11 cellular contexts compared by ENCODE assay signal in the genomic region with DNA sequence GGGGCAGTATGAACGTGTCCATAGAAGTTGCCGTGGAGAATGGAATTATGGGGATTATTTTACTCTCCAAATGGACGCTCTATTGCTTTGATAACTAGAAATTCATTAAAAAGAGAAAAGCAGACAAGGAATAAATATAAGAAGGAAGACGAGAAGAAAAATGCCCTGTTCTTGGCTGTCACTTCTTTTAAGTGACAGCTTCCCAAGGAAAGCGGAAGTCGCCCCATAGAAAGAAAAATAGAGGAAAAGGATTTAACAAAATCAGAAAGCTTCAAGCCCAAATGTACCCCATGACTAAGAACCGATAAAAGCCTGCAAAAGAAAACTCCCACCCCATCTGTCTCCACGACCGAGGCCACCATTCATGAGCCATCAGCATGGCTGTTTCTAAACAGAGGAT.
"Had no signal": no experiment of that assay in that cellular context is flagged by ENCODE, and none has a peak within 500 bp of the region (broad histone marks: within the 10 kb centered on the region; RNA-seq: fewer than 3 reads in every experiment).

No MANE protein-coding gene starts in this region.

- H3K9ac ChIP-seq: GM23248 had no signal

- FAIRE-seq: H1, H54 had no signal

- H3K9me3 ChIP-seq: HAP-1 had no signal

- H3K4me2 ChIP-seq: GM23338 had no signal

- H3K4me3 Mint-ChIP-seq: GM23338, H9, HFFc6 had no signal

- H3K27ac Mint-ChIP-seq: GM23338, H9, HFFc6 had no signal

- H3K4me3 ChIP-seq: GM23248, GM23338, HAP-1 had no signal

- ATAC-seq: GM23338, HCT116 had no signal

- H3K9me3 Mint-ChIP-seq: GM23338, H9, HFFc6 had no signal

- DNase-seq: GM23248, GOT3, H7, H9, HCEC 1CT, HFFc6 had no signal

- H3K27ac ChIP-seq: GM23248 had no signal

- H3K36me3 ChIP-seq: HAP-1 had no signal

- H2AFZ ChIP-seq: GM23248, GM23338 had no signal

- H3K4me1 ChIP-seq: HAP-1 had no signal
